1 cellular context compared by ENCODE assay signal in genomic region chr1:211574705-211575104, GRCh38.
TF ChIP-seq lines count a peak whose summit lies in the region.

No MANE protein-coding gene starts in this region.

TF ChIP-seq in K562, 482 proteins besides CTCF, POLR2A, EP300 and RAD21 (continued from another document):
- TF ChIP-seq, protein P1, sequence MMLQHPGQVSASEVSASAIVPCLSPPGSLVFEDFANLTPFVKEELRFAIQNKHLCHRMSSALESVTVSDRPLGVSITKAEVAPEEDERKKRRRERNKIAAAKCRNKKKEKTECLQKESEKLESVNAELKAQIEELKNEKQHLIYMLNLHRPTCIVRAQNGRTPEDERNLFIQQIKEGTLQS (IDR thresholded peaks at IDR 0.05), result peak; percentile 50
- TF ChIP-seq, protein P1 (CRISPR knock-in tag; conservative IDR thresholded peaks at IDR 0.05), result no peak
- TF ChIP-seq ZNF316 (IDR thresholded peaks at IDR 0.05), result 0 out of 2 replicates have a peak, but pooled peaks have one; percentile 8
- TF ChIP-seq RCOR1 (IDR thresholded peaks at IDR 0.05; ENCODE audit: borderline replicate concordance in 1 of 2, low read depth in 2 of 2, low read length in 2 of 2), result no peak
- no peak for TF ChIP-seq HMG20B (CRISPR knock-in tag; IDR thresholded peaks at IDR 0.05)
TF ChIP-seq in K562: peak in this region for 4.
